Comparison of ENCODE assay signal across 16 cellular contexts in the genomic region with DNA sequence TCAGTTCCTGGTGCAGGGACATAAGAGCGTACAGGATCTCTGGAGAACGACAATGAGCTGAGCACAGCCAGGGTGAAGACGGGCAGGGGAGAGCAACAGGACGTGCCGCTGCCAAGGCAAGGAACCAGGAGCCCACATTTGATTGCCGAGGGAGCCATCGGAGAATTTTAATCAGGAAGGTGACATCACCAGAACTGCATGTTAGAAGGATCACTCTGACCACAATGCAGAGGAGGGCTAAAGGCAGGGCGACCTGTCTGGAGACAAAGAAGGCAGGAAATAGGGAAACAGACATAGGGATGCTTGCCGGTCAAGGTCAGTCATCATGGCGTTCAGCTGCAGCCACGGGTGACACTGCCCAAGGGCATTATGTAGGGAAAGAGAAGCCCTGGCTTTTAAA.
DNase-seq lines count a peak whose midpoint lies in the region; ATAC-seq and TF ChIP-seq lines count a peak whose summit lies in the region.
"Had no signal": no experiment of that assay in that cellular context is flagged by ENCODE, and none has a peak within 500 bp of the region (broad histone marks: within the 10 kb centered on the region; RNA-seq: fewer than 3 reads in every experiment).

No MANE protein-coding gene starts in this region.

- peak overlapping the region; percentile 58 for H3K27ac Mint-ChIP-seq in endodermal cell
- peak overlapping the region in 3 of 10 donors; percentile 14 to 49 (median 16) for H3K27ac Mint-ChIP-seq in naive thymus-derived CD8-positive, alpha-beta T cell
- H3K27ac Mint-ChIP-seq: natural killer cell had no signal

- peaks cover 0 to 47% (median 0%) of the 10 kb centered on the region in 4 donors for H3K4me1 ChIP-seq in Peyer's patch
- H3K4me1 ChIP-seq in endodermal cell (ENCODE audit: control insufficient read depth, insufficient read depth, low read length), result no peaks in the 10 kb centered on the region
- H3K4me1 ChIP-seq in osteoblast (ENCODE audit: insufficient read depth, low read length), result peaks cover 23% of the 10 kb centered on the region

- H3K9ac ChIP-seq in endodermal cell (ENCODE audit: extremely low read depth, low read length, poor library complexity, severe bottlenecking), result no peak overlapping the region

- TF ChIP-seq CTCF in AG10803 (conservative IDR thresholded peaks at IDR 0.05; ENCODE audit: low read length) (no peak), Peyer's patch (IDR thresholded peaks at IDR 0.05) (no peak), endodermal cell (conservative IDR thresholded peaks at IDR 0.05) (no peak), osteoblast (IDR thresholded peaks at IDR 0.05; ENCODE audit: extremely low read depth, low read depth, low read length) (no peak)

- H3K27ac ChIP-seq in Peyer's patch (peak overlapping the region in 3 of 4 donors; percentile 59 to 91 (median 82)), endodermal cell (ENCODE audit: low read depth, low read length) (no peak overlapping the region), osteoblast (ENCODE audit: low read depth, low read length) (no peak overlapping the region)
- H3K27ac ChIP-seq: RWPE1 had no signal

- H3K27me3 Mint-ChIP-seq in endodermal cell (ENCODE audit: insufficient read depth), result no peaks in the 10 kb centered on the region
- H3K27me3 Mint-ChIP-seq in naive thymus-derived CD8-positive, alpha-beta T cell, result no peaks in the 10 kb centered on the region

- no peaks in the 10 kb centered on the region for H4K20me1 ChIP-seq in osteoblast (ENCODE audit: insufficient read depth, low read length)

- peaks cover 2% of the 10 kb centered on the region for H3K9me3 Mint-ChIP-seq in endodermal cell
- H3K9me3 Mint-ChIP-seq in naive thymus-derived CD8-positive, alpha-beta T cell, result no peaks in the 10 kb centered on the region
- H3K9me3 Mint-ChIP-seq: natural killer cell had no signal

- H3K36me3 ChIP-seq in Peyer's patch (no peaks in the 10 kb centered on the region), endodermal cell (ENCODE audit: control insufficient read depth, insufficient read depth, low read length) (peaks cover 11% of the 10 kb centered on the region), osteoblast (ENCODE audit: insufficient read depth, low read length) (no peaks in the 10 kb centered on the region)

- H2AFZ ChIP-seq in osteoblast (ENCODE audit: low read length), result peak overlapping the region; percentile 90

- H3K27me3 ChIP-seq in Peyer's patch (no peaks in the 10 kb centered on the region), endodermal cell (ENCODE audit: control insufficient read depth, insufficient read depth, low read length, poor library complexity, severe bottlenecking) (no peaks in the 10 kb centered on the region), osteoblast (ENCODE audit: insufficient read depth, low read length) (no peaks in the 10 kb centered on the region)

- H3K4me1 Mint-ChIP-seq in endodermal cell, result peaks cover 27% of the 10 kb centered on the region
- peaks cover 8 to 21% (median 16%) of the 10 kb centered on the region in 4 donors for H3K4me1 Mint-ChIP-seq in naive thymus-derived CD8-positive, alpha-beta T cell

- peak overlapping the region; percentile 41 for H3K4me2 ChIP-seq in osteoblast (ENCODE audit: insufficient read depth, low read length)

- H3K4me3 ChIP-seq in AG10803 (ENCODE audit: low read length) (no peak overlapping the region), Peyer's patch (no peak overlapping the region), endodermal cell (ENCODE audit: low read length) (no peak overlapping the region), osteoblast (ENCODE audit: insufficient read depth, low read length) (peak overlapping the region; percentile 38)
- H3K4me3 ChIP-seq: GM12878 had no signal

- H3K9me3 ChIP-seq in Peyer's patch (no peaks in the 10 kb centered on the region), endodermal cell (ENCODE audit: control insufficient read depth, low read length) (peaks cover 11% of the 10 kb centered on the region), osteoblast (ENCODE audit: low read depth, low read length) (no peaks in the 10 kb centered on the region)

- no peak for ATAC-seq in naive thymus-derived CD8-positive, alpha-beta T cell
- ATAC-seq: GM12878, left cardiac atrium, natural killer cell had no signal

- POLR2A ChIA-PET in naive thymus-derived CD8-positive, alpha-beta T cell (lab: Charles Lee), result no interaction called here

- no peak overlapping the region for H3K4me3 Mint-ChIP-seq in endodermal cell
- no peak overlapping the region for H3K4me3 Mint-ChIP-seq in naive thymus-derived CD8-positive, alpha-beta T cell
- H3K4me3 Mint-ChIP-seq: natural killer cell had no signal

- H3K79me2 ChIP-seq in osteoblast (ENCODE audit: insufficient read depth, low read length), result no peaks in the 10 kb centered on the region

- peaks cover 37% of the 10 kb centered on the region for H3K36me3 Mint-ChIP-seq in endodermal cell (ENCODE audit: low read depth)
- H3K36me3 Mint-ChIP-seq in naive thymus-derived CD8-positive, alpha-beta T cell, result no peaks in the 10 kb centered on the region
- H3K36me3 Mint-ChIP-seq: natural killer cell had no signal

- WGBS in endodermal cell (ENCODE audit: insufficient coverage in 1 of 2, insufficient read length in 1 of 2), 2 experiments, result 89 to 92% methylated on average over 11 of the region's 11 CpGs

- peak; percentile 12 for DNase-seq in AG10803 (ENCODE audit: low read depth)
- DNase-seq in Peyer's patch, result no peak
- no peak for DNase-seq in endodermal cell
- DNase-seq in osteoblast (ENCODE audit: insufficient read length, low spot score, missing footprints), result peak; percentile 13
- DNase-seq in naive thymus-derived CD8-positive, alpha-beta T cell, result no peak
- DNase-seq in activated CD4-positive, CD25-positive, alpha-beta regulatory T cell treated with anti-CD3 and anti-CD28 coated beads, Interleukin-2, amount 50 U/mL, for 72 hours, result no peak
- DNase-seq in NCI-H2081 treated with DMSO at 0.1 percent for 48 hours (lab: John Stamatoyannopoulos, UW), result no peak
- DNase-seq in NCI-H187 (lab: John Stamatoyannopoulos, UW), result no peak
- DNase-seq: activated CD8-positive, alpha-beta memory T cell treated with anti-CD3 and anti-CD28 coated beads for 24 hours; caudate nucleus; left cardiac atrium; natural killer cell; NCI-H1417 treated with DMSO at 0.1 percent for 48 hours; NCI-H69 had no signal

- TF ChIP-seq POLR2A in Peyer's patch (IDR thresholded peaks at IDR 0.05), result no peak

Comparison
In these comparisons a context has a peak if more than half of its experiments do, and no peak if none do; other contexts are left out.
1. DNase-seq: peak in AG10803 (single experiment) and osteoblast (single experiment); none in Peyer's patch (0 of 3), endodermal cell (single experiment), naive thymus-derived CD8-positive, alpha-beta T cell (0 of 10), activated CD4-positive, CD25-positive, alpha-beta regulatory T cell treated with anti-CD3 and anti-CD28 coated beads, Interleukin-2, amount 50 U/mL, for 72 hours (single experiment), NCI-H2081 treated with DMSO at 0.1 percent for 48 hours (single experiment) and NCI-H187 (0 of 2).
2. H3K27ac ChIP-seq: peak in Peyer's patch (3 of 4); none in endodermal cell (single experiment) and osteoblast (single experiment).